In genomic region chr1:190303501-190303900, GRCh38 we compare ENCODE assay signal across 1 cellular context.
TF ChIP-seq lines count a peak whose summit lies in the region.

No MANE protein-coding gene starts in this region.

TF ChIP-seq in GM23338, 12 proteins besides CTCF, POLR2A, EP300 and RAD21 (continued from another document):
- no peak for TF ChIP-seq ZNF462 (CRISPR knock-in tag; IDR thresholded peaks at IDR 0.05)
- no peak for TF ChIP-seq EZH2 (IDR thresholded peaks at IDR 0.05; ENCODE audit: low read depth, unreplicated experiment)
- no peak for TF ChIP-seq CREB1 (CRISPR knock-in tag; IDR thresholded peaks at IDR 0.05; ENCODE audit: low read depth)
- no peak for TF ChIP-seq ETS1 (IDR thresholded peaks at IDR 0.05)
- no peak for TF ChIP-seq POLR2AphosphoS5 (IDR thresholded peaks at IDR 0.05; ENCODE audit: low read depth)
